8 cellular contexts compared by ENCODE assay signal in genomic region chr11:67373916-67374570, GRCh38. TPM values are rescaled to one million over a fixed set of nuclear protein-coding genes. Genes with fewer than 3 reads are reported as not detected.
DNase-seq lines count a peak whose midpoint lies in the region; ATAC-seq and TF ChIP-seq lines count a peak whose summit lies in the region.

No MANE protein-coding gene starts in this region.

- H3K9me3 ChIP-seq in BLaER1 treated with 17β-estradiol and CSF1 and Interleukin-3, amounts not matched to agents 10 nM and 100 nM (replicated peaks in 1 of 11), result no peaks in the 10 kb centered on the region
- H3K9me3 ChIP-seq in Peyer's patch, result no peaks in the 10 kb centered on the region
- H3K9me3 ChIP-seq in ascending aorta, result no peaks in the 10 kb centered on the region

- peaks cover 49 to 85% (median 75%) of the 10 kb centered on the region in 10 experiments for H3K4me1 ChIP-seq in BLaER1 treated with 17β-estradiol and CSF1 and Interleukin-3, amounts not matched to agents 10 nM and 100 nM
- H3K4me1 ChIP-seq in Peyer's patch (peaks cover 3 to 56% (median 24%) of the 10 kb centered on the region in 4 donors), ascending aorta (peaks cover 0 to 34% of the 10 kb centered on the region in 2 donors)

- ATAC-seq in left ventricle myocardium superior, result peak; percentile 58

- H3K27me3 ChIP-seq in BLaER1 treated with 17β-estradiol and CSF1 and Interleukin-3, amounts not matched to agents 10 nM and 100 nM, result peaks cover 13 to 71% (median 63%) of the 10 kb centered on the region in 11 experiments
- H3K27me3 ChIP-seq in Peyer's patch, result no peaks in the 10 kb centered on the region
- H3K27me3 ChIP-seq in ascending aorta, result no peaks in the 10 kb centered on the region

- H4K20me1 ChIP-seq in BLaER1 treated with 17β-estradiol and CSF1 and Interleukin-3, amounts not matched to agents 10 nM and 100 nM, result peaks cover 0 to 45% (median 14%) of the 10 kb centered on the region in 11 experiments; a peak in 11 of 22 replicates

- no peaks in the 10 kb centered on the region for H3K36me3 ChIP-seq in BLaER1 treated with 17β-estradiol and CSF1 and Interleukin-3, amounts not matched to agents 10 nM and 100 nM
- no peaks in the 10 kb centered on the region for H3K36me3 ChIP-seq in Peyer's patch
- no peaks in the 10 kb centered on the region for H3K36me3 ChIP-seq in ascending aorta

- H3K4me3 ChIP-seq in BLaER1 treated with 17β-estradiol and CSF1 and Interleukin-3, amounts not matched to agents 10 nM and 100 nM, result peak overlapping the region; percentile 59 to 85 (median 70); a peak in 18 of 20 replicates
- H3K4me3 ChIP-seq in Peyer's patch (peak overlapping the region; percentile 79 to 95 (median 89)), ascending aorta (peak overlapping the region; percentile 97)

- intact Hi-C loops in ascending aorta (cut with DNase I), result loop anchor here (1.0 kb wide), 2 partner anchors 17 to 21 kb away; partner anchors contain the start of genes POLD4 and RAD9A
- intact Hi-C loops in left ventricle myocardium superior (cut with micrococcal nuclease), result no loop called here

- H3K27ac ChIP-seq in BLaER1 treated with 17β-estradiol and CSF1 and Interleukin-3, amounts not matched to agents 10 nM and 100 nM, result peak overlapping the region in 10 of 11 experiments; percentile 41 to 89 (median 64); a peak in 18 of 22 replicates
- peak overlapping the region; percentile 90 to 96 (median 94) for H3K27ac ChIP-seq in Peyer's patch
- peak overlapping the region; percentile 97 to 98 for H3K27ac ChIP-seq in ascending aorta

- H3K9ac ChIP-seq in BLaER1 treated with 17β-estradiol and CSF1 and Interleukin-3, amounts not matched to agents 10 nM and 100 nM, result peak overlapping the region; percentile 67 to 88 (median 81); a peak in 21 of 22 replicates

- TF ChIP-seq CTCF in GM20000 (IDR thresholded peaks at IDR 0.05; ENCODE audit: extremely low read depth, missing control alignments), result peak; percentile 71
- peak; percentile 24 to 65 (median 54) for TF ChIP-seq CTCF in Peyer's patch (IDR thresholded peaks at IDR 0.05)
- peak; percentile 30 to 61 (median 55) for TF ChIP-seq CTCF in ascending aorta (IDR thresholded peaks at IDR 0.05)

- DNase-seq in GM20000 (ENCODE audit: low spot score), result peak; percentile 70
- DNase-seq in Peyer's patch, result peak; percentile 76 to 89 (median 79)
- peak; percentile 74 to 97 for DNase-seq in ascending aorta (ENCODE audit: low spot score in 2 of 2)
- DNase-seq in left ventricle myocardium superior, result peak; percentile 68
- peak; percentile 58 for DNase-seq in pulmonary artery endothelial cell (ENCODE audit: low read depth, low spot score)
- no peak for DNase-seq in NCI-H2171 treated with DMSO at 0.1 percent for 48 hours (lab: John Stamatoyannopoulos, UW)
- DNase-seq in NCI-H2029 treated with DMSO at 0.1 percent for 48 hours (lab: John Stamatoyannopoulos, UW), result no peak

- peak overlapping the region; percentile 91 to 100 (median 98) for H3K4me2 ChIP-seq in BLaER1 treated with 17β-estradiol and CSF1 and Interleukin-3, amounts not matched to agents 10 nM and 100 nM

- peak in 1 of 2 donors; percentile 27 for TF ChIP-seq POLR2A in Peyer's patch (IDR thresholded peaks at IDR 0.05)

RNA-seq across cellular contexts. Expression of gene CLCF1, which starts 0.6 kb away (rescaled TPM):
- total RNA-seq in Peyer's patch (10 to 100 TPM in 2 of 4 donors, 1 to 10 TPM in 2; 1.2 to 14.9 (median 7.5) TPM), ascending aorta (32.6 TPM), left ventricle myocardium superior (0.89 TPM), pulmonary artery endothelial cell (1.6 and 2.2 TPM in 2 replicates)

RNA-seq across cellular contexts. Expression of gene RAD9A, which starts 17.7 kb away (rescaled TPM):
- total RNA-seq in Peyer's patch (10 to 100 TPM; 37.0 to 73.4 (median 61.6) TPM), ascending aorta (22.6 TPM), left ventricle myocardium superior (5.8 TPM), pulmonary artery endothelial cell (5.0 and 5.3 TPM in 2 replicates)

RNA-seq across cellular contexts. Expression of gene POLD4, which starts 20.7 kb away (rescaled TPM):
- total RNA-seq in Peyer's patch, result 100 to 1,000 TPM in 3 of 4 donors, 10 to 100 TPM in 1; 74.3 to 329 (median 272) TPM
- total RNA-seq in ascending aorta, result 107 TPM
- total RNA-seq in left ventricle myocardium superior, result 40.3 TPM
- total RNA-seq in pulmonary artery endothelial cell, result 22.9 and 29.2 TPM in 2 replicates

RNA-seq across cellular contexts. Expression of gene PPP1CA, which starts 27.6 kb away (rescaled TPM):
- 100 to 1,000 TPM; 156 to 213 (median 177) TPM for total RNA-seq in Peyer's patch
- 113 TPM for total RNA-seq in ascending aorta
- 106 TPM for total RNA-seq in left ventricle myocardium superior
- 239 and 250 TPM in 2 replicates for total RNA-seq in pulmonary artery endothelial cell

RNA-seq across cellular contexts. Expression of gene TBC1D10C, which starts 29.8 kb away (rescaled TPM):
- 10 to 100 TPM in 2 of 4 donors, 1 to 10 TPM in 2; 5.6 to 53.6 (median 9.3) TPM for total RNA-seq in Peyer's patch
- total RNA-seq in ascending aorta, result 0.64 TPM
- total RNA-seq in left ventricle myocardium superior, result 0.87 TPM
- not detected in 2 replicates for total RNA-seq in pulmonary artery endothelial cell

Comparison
In these comparisons a context has a peak if more than half of its experiments do, and no peak if none do; other contexts are left out.
1. DNase-seq: peak in GM20000 (single experiment), Peyer's patch (3 of 3), ascending aorta (2 of 2), left ventricle myocardium superior (single experiment) and pulmonary artery endothelial cell (single experiment); none in NCI-H2171 treated with DMSO at 0.1 percent for 48 hours (single experiment) and NCI-H2029 treated with DMSO at 0.1 percent for 48 hours (single experiment).
2. Peak in every context shown above with its lines, with median percentiles within 50 percentile points of each other: H3K27ac ChIP-seq, H3K4me3 ChIP-seq and CTCF ChIP-seq.